22 cellular contexts compared by ENCODE assay signal in genomic region chr2:62102402-62102920, GRCh38.
"Had no signal": no experiment of that assay in that cellular context is flagged by ENCODE, and none has a peak within 500 bp of the region (broad histone marks: within the 10 kb centered on the region; RNA-seq: fewer than 3 reads in every experiment).

No MANE protein-coding gene starts in this region.

- H3K4me3 Mint-ChIP-seq: activated CD4-positive, alpha-beta T cell treated with anti-CD3 and anti-CD28 coated beads, Interleukin-2, amount 10 ng/mL, durations not matched to agents 7 days and 5 days; activated naive CD4-positive, alpha-beta T cell treated with anti-CD3 and anti-CD28 coated beads, Interleukin-2, amount 50 U/mL, for 24 hours; brain; effector memory CD8-positive, alpha-beta T cell had no signal

- DNase-seq: activated CD4-positive, alpha-beta T cell treated with anti-CD3 and anti-CD28 coated beads, Interleukin-2, amount 10 ng/mL, durations not matched to agents 7 days and 5 days; activated CD4-positive, CD25-positive, alpha-beta regulatory T cell treated with anti-CD3 and anti-CD28 coated beads, Interleukin-2, amount 50 U/mL, for 72 hours; activated gamma-delta T cell treated with Interleukin-2 at 50 U/mL for 16 hours; activated T-cell treated with anti-CD3 and anti-CD28 coated beads, Interleukin-2, amount 50 U/mL, for 1 hour; aorta; caudate nucleus; dorsolateral prefrontal cortex; effector memory CD8-positive, alpha-beta T cell; esophagus squamous epithelium; gastrocnemius medialis; head of caudate nucleus; left ventricle myocardium superior; mammary epithelial cell; nucleus accumbens; right cardiac atrium; stimulated activated CD4-positive, alpha-beta T cell treated with anti-CD3 and anti-CD28 coated beads, Interleukin-4, amount 100 ng/mL, for 24 hours; stimulated activated naive CD8-positive, alpha-beta T cell treated with anti-CD3 and anti-CD28 coated beads, Interleukin-15, Interleukin-2, amounts not matched to agents 100 U/mL and 50 U/mL, for 24 hours; T-helper 9 cell had no signal

- ATAC-seq: effector memory CD8-positive, alpha-beta T cell; gastrocnemius medialis; left ventricle myocardium superior; right cardiac atrium; stimulated activated naive CD8-positive, alpha-beta T cell treated with anti-CD3 and anti-CD28 coated beads, Interleukin-15, Interleukin-2, amounts not matched to agents 100 U/mL and 50 U/mL, for 24 hours had no signal

- H3K4me1 Mint-ChIP-seq: activated CD4-positive, alpha-beta T cell treated with anti-CD3 and anti-CD28 coated beads, Interleukin-2, amount 10 ng/mL, durations not matched to agents 7 days and 5 days; brain had no signal

- H3K27ac Mint-ChIP-seq: activated CD4-positive, alpha-beta T cell treated with anti-CD3 and anti-CD28 coated beads, Interleukin-2, amount 10 ng/mL, durations not matched to agents 7 days and 5 days; activated naive CD4-positive, alpha-beta T cell treated with anti-CD3 and anti-CD28 coated beads, Interleukin-2, amount 50 U/mL, for 24 hours; brain had no signal

- H3K9me3 Mint-ChIP-seq: activated CD4-positive, alpha-beta T cell treated with anti-CD3 and anti-CD28 coated beads, Interleukin-2, amount 10 ng/mL, durations not matched to agents 7 days and 5 days; activated naive CD4-positive, alpha-beta T cell treated with anti-CD3 and anti-CD28 coated beads, Interleukin-2, amount 50 U/mL, for 24 hours; brain; effector memory CD8-positive, alpha-beta T cell had no signal

- FAIRE-seq: colon, islet of Langerhans had no signal

- H3K27me3 Mint-ChIP-seq: activated CD4-positive, alpha-beta T cell treated with anti-CD3 and anti-CD28 coated beads, Interleukin-2, amount 10 ng/mL, durations not matched to agents 7 days and 5 days; activated naive CD4-positive, alpha-beta T cell treated with anti-CD3 and anti-CD28 coated beads, Interleukin-2, amount 50 U/mL, for 24 hours; brain; effector memory CD8-positive, alpha-beta T cell had no signal

- H3K36me3 Mint-ChIP-seq: brain had no signal
